ENCODE assay signal across 8 cellular contexts in genomic region chr7:4681218-4681851, GRCh38. TPM values are rescaled to one million over a fixed set of nuclear protein-coding genes. Genes with fewer than 3 reads are reported as not detected.
DNase-seq lines count a peak whose midpoint lies in the region; ATAC-seq and TF ChIP-seq lines count a peak whose summit lies in the region.

No MANE protein-coding gene starts in this region.

- TF ChIP-seq POLR2A in HCT116 (IDR thresholded peaks at IDR 0.05; ENCODE audit: borderline replicate concordance, extremely low read depth, insufficient read depth, insufficient read length): no peak

- DNase-seq in HCT116 (ENCODE audit: low read depth, low spot score) (no peak), fibroblast of mammary gland (ENCODE audit: low read depth) (no peak), epidermal melanocyte (ENCODE audit: insufficient read length, low spot score) (no peak), kidney tubule cell (ENCODE audit: low spot score) (no peak), sciatic nerve (ENCODE audit: low spot score) (no peak), NCI-H1930 (lab: John Stamatoyannopoulos, UW) (no peak)
- peak; percentile 6 to 20 for DNase-seq in activated CD4-positive, alpha-beta T cell treated with anti-CD3 and anti-CD28 coated beads for 4 hours
- DNase-seq in stimulated activated CD4-positive, alpha-beta T cell treated with anti-CD3 and anti-CD28 coated beads, Interleukin-4, amount 100 ng/mL, for 24 hours: peak; percentile 18

- peaks cover 10 to 29% of the 10 kb centered on the region in 2 experiments for H3K4me1 ChIP-seq in HCT116 (ENCODE audit: control insufficient read depth in 1 of 2, insufficient read depth in 2 of 2, low read length in 2 of 2)

- no peaks in the 10 kb centered on the region for H3K9me2 ChIP-seq in HCT116 (ENCODE audit: insufficient read depth)

- peaks cover 9% of the 10 kb centered on the region; the same call in 1 of the 2 replicates for H4K20me1 ChIP-seq in HCT116 (ENCODE audit: insufficient read depth)

- peaks cover 39% of the 10 kb centered on the region for H3K79me2 ChIP-seq in HCT116 (ENCODE audit: insufficient read depth, low read length)

- POLR2A ChIA-PET in HCT116 (lab: Charles Lee): interaction anchor here (1.3 kb wide), 1 partner anchor 40 kb away, joined by 10 read pairs; no protein-coding TSS in a partner anchor

- H3K9ac ChIP-seq in HCT116 (ENCODE audit: low read length): no peak overlapping the region

- H3K36me3 ChIP-seq in HCT116 (ENCODE audit: control insufficient read depth in 1 of 2, insufficient read depth in 2 of 2, low read length in 2 of 2): peaks cover 0 to 10% of the 10 kb centered on the region in 2 experiments; a peak in 1 of 4 replicates

- no peaks in the 10 kb centered on the region for H3K27me3 ChIP-seq in HCT116 (ENCODE audit: insufficient read depth, low read length)

- no peak overlapping the region for H2AFZ ChIP-seq in HCT116 (ENCODE audit: low read depth, low read length, poor library complexity, severe bottlenecking)

- no peak overlapping the region for H3K4me3 ChIP-seq in HCT116 (replicated peaks in 1 of 2; ENCODE audit: low read depth in 1 of 2, low read length in 2 of 2)
- H3K4me3 ChIP-seq in fibroblast of mammary gland (ENCODE audit: control insufficient read depth, low read depth, low read length): peak overlapping the region; percentile 22

- CTCF ChIA-PET in HCT116 (lab: Charles Lee): interaction anchor here (0.6 to 0.9 kb wide), 2 partner anchors 15 to 111 kb away, joined by 3 read pairs; no protein-coding TSS in a partner anchor

- TF ChIP-seq CTCF in HCT116 (IDR thresholded peaks at IDR 0.05 in 2 of 3, conservative IDR thresholded peaks at IDR 0.05 in 1 of 3; ENCODE audit: borderline replicate concordance in 1 of 3, insufficient read depth in 1 of 3, low read depth in 2 of 3, low read length in 2 of 3): no peak
- TF ChIP-seq CTCF in fibroblast of mammary gland (conservative IDR thresholded peaks at IDR 0.05; ENCODE audit: control insufficient read depth, insufficient read depth, low read depth, low read length): no peak

- ATAC-seq in HCT116 (no peak), sciatic nerve (no peak)

- no peaks in the 10 kb centered on the region for H3K9me3 ChIP-seq in HCT116 (ENCODE audit: control insufficient read depth in 1 of 2, insufficient read depth in 1 of 2, low read depth in 1 of 2, low read length in 2 of 2)

- H3K27ac ChIP-seq in HCT116 (ENCODE audit: low read depth, low read length): no peak overlapping the region

- peak overlapping the region; percentile 39; the same call in 1 of the 2 replicates for H3K4me2 ChIP-seq in HCT116 (ENCODE audit: low read length)

- intact Hi-C loops in HCT116 (cut with micrococcal nuclease): loop anchor here (1.0 kb wide), 1 partner anchor 40 kb away; no protein-coding TSS in a partner anchor
- intact Hi-C loops in sciatic nerve (cut with DNase I): loop anchor here (5.0 to 10.0 kb wide), 2 partner anchors 39 to 73 kb away; no protein-coding TSS in a partner anchor

- no TSS peak for BruUV-seq in HCT116 (replicated peaks; lab: Mats Ljungman, UMichigan)

- RAD21 ChIA-PET in HCT116 (lab: Charles Lee; ENCODE audit: low non-redundant PET in 1 of 2, low total read pairs in 2 of 2, uncharacterized antibody in 2 of 2, unreplicated experiment in 2 of 2): interaction anchor here (0.7 to 0.9 kb wide), 2 partner anchors 40 kb away, joined by 3 read pairs; no protein-coding TSS in a partner anchor

- TF ChIP-seq RAD21 in HCT116 (IDR thresholded peaks at IDR 0.05; ENCODE audit: low read depth): no peak

TF ChIP-seq in HCT116, 20 proteins besides CTCF, POLR2A, EP300 and RAD21:
- no peak for TF ChIP-seq SIN3A (IDR thresholded peaks at IDR 0.05; ENCODE audit: low read depth)
- no peak for TF ChIP-seq ZFX (IDR thresholded peaks at IDR 0.05)
- no peak for TF ChIP-seq MAX (IDR thresholded peaks at IDR 0.05)
- TF ChIP-seq CBX3 (IDR thresholded peaks at IDR 0.05; ENCODE audit: low read depth): no peak
- no peak for TF ChIP-seq EZH2 (IDR thresholded peaks at IDR 0.05)
- TF ChIP-seq TCF7L2 (IDR thresholded peaks at IDR 0.05; ENCODE audit: borderline replicate concordance, extremely low read depth, insufficient read depth, insufficient read length): no peak
- no peak for TF ChIP-seq ELF1 (IDR thresholded peaks at IDR 0.05; ENCODE audit: borderline replicate concordance, low read depth)
- TF ChIP-seq ATF3 (IDR thresholded peaks at IDR 0.05): no peak
- no peak for TF ChIP-seq SP1 (IDR thresholded peaks at IDR 0.05; ENCODE audit: low read depth)
- no peak for TF ChIP-seq EGR1 (IDR thresholded peaks at IDR 0.05; ENCODE audit: low read depth)
- TF ChIP-seq ZBTB33 (IDR thresholded peaks at IDR 0.05; ENCODE audit: extremely low read depth, insufficient replicate concordance, low read length): no peak
- TF ChIP-seq ZNF274 (IDR thresholded peaks at IDR 0.05; ENCODE audit: low read depth, low read length): no peak
- no peak for TF ChIP-seq YY1 (IDR thresholded peaks at IDR 0.05; ENCODE audit: extremely low read depth, insufficient replicate concordance, low read depth, low read length)
- no peak for TF ChIP-seq JUND (IDR thresholded peaks at IDR 0.05)

RNA-seq across cellular contexts. Expression of gene FOXK1, which starts 0.8 kb away (rescaled TPM):
- total RNA-seq in HCT116 (2021; ENCODE audit: unreplicated experiment) (60.5 TPM), sciatic nerve (37.7 TPM)
- 13.8 and 17.7 TPM in 2 replicates for polyA plus RNA-seq in HCT116 (2012)

Comparison
In these comparisons a context has a peak if more than half of its experiments do, and no peak if none do; other contexts are left out.
1. DNase-seq: peak in activated CD4-positive, alpha-beta T cell treated with anti-CD3 and anti-CD28 coated beads for 4 hours (2 of 2) and stimulated activated CD4-positive, alpha-beta T cell treated with anti-CD3 and anti-CD28 coated beads, Interleukin-4, amount 100 ng/mL, for 24 hours (single experiment); none in HCT116 (single experiment), fibroblast of mammary gland (single experiment), epidermal melanocyte (single experiment), kidney tubule cell (single experiment), sciatic nerve (single experiment) and NCI-H1930 (0 of 2).